Comparison of ENCODE assay signal across 25 cellular contexts in genomic region chr2:78147466-78147865, GRCh38.
DNase-seq lines count a peak whose midpoint lies in the region; ATAC-seq, FAIRE-seq and TF ChIP-seq lines count a peak whose summit lies in the region.
"Had no signal": no experiment of that assay in that cellular context is flagged by ENCODE, and none has a peak within 500 bp of the region (broad histone marks: within the 10 kb centered on the region; RNA-seq: fewer than 3 reads in every experiment).

No MANE protein-coding gene starts in this region.

- peak; percentile 48 for ATAC-seq in stimulated activated memory B cell treated with anti-CD40 and anti-IgM and Interleukin-4, amounts not matched to agents 10 μg/mL and 1 μg/mL and 100 μg/mL, for 72 hours
- ATAC-seq: CD8-positive, alpha-beta T cell had no signal

- no peaks in the 10 kb centered on the region for H3K4me1 Mint-ChIP-seq in stimulated activated memory B cell treated with anti-CD40 and anti-IgM and Interleukin-4, amounts not matched to agents 10 μg/mL and 1 μg/mL and 100 μg/mL, for 72 hours
- no peaks in the 10 kb centered on the region for H3K4me1 Mint-ChIP-seq in activated T-helper 1 cell treated with anti-CD3 and anti-CD28 coated beads, Interleukin-12 subunit alpha, Interleukin-12 subunit beta, Interleukin-2, Interleukin-4 antibody, amounts not matched to agents 30 ng/mL and 10 ng/mL and 1 ng/mL, durations not matched to agents 14 hours and 24 hours and 36 hours (ENCODE audit: low read depth)
- H3K4me1 Mint-ChIP-seq: H9 had no signal

- intact Hi-C loops in activated T-helper 1 cell treated with anti-CD3 and anti-CD28 coated beads, Interleukin-12 subunit alpha, Interleukin-12 subunit beta, Interleukin-2, Interleukin-4 antibody, amounts not matched to agents 30 ng/mL and 10 ng/mL and 1 ng/mL, durations not matched to agents 14 hours and 24 hours and 36 hours (cut with micrococcal nuclease), result no loop called here

- H3K4me3 ChIP-seq in bronchial epithelial cell (ENCODE audit: low read depth, low read length), result no peak overlapping the region

- H3K27ac Mint-ChIP-seq in stimulated activated memory B cell treated with anti-CD40 and anti-IgM and Interleukin-4, amounts not matched to agents 10 μg/mL and 1 μg/mL and 100 μg/mL, for 72 hours, result no peak overlapping the region
- H3K27ac Mint-ChIP-seq in activated T-helper 1 cell treated with anti-CD3 and anti-CD28 coated beads, Interleukin-12 subunit alpha, Interleukin-12 subunit beta, Interleukin-2, Interleukin-4 antibody, amounts not matched to agents 30 ng/mL and 10 ng/mL and 1 ng/mL, durations not matched to agents 14 hours and 24 hours and 36 hours, result no peak overlapping the region
- H3K27ac Mint-ChIP-seq: CD8-positive, alpha-beta T cell; H9; HFFc6; T-helper 1 cell treated with Interleukin-12 subunit alpha and Interleukin-12 subunit beta and Interleukin-4 antibody, amounts not matched to agents 30 μg/mL and 1 μg/mL, for 36 hours had no signal

- H3K4me3 Mint-ChIP-seq in stimulated activated memory B cell treated with anti-CD40 and anti-IgM and Interleukin-4, amounts not matched to agents 10 μg/mL and 1 μg/mL and 100 μg/mL, for 72 hours, result no peak overlapping the region
- H3K4me3 Mint-ChIP-seq in activated T-helper 1 cell treated with anti-CD3 and anti-CD28 coated beads, Interleukin-12 subunit alpha, Interleukin-12 subunit beta, Interleukin-2, Interleukin-4 antibody, amounts not matched to agents 30 ng/mL and 10 ng/mL and 1 ng/mL, durations not matched to agents 14 hours and 24 hours and 36 hours, result no peak overlapping the region
- H3K4me3 Mint-ChIP-seq: CD8-positive, alpha-beta T cell; H9; HFFc6; T-helper 1 cell treated with Interleukin-12 subunit alpha and Interleukin-12 subunit beta and Interleukin-4 antibody, amounts not matched to agents 30 μg/mL and 1 μg/mL, for 36 hours had no signal

- H3K27me3 ChIP-seq in bronchial epithelial cell (ENCODE audit: control insufficient read depth, insufficient read depth, low read length), result no peaks in the 10 kb centered on the region

- no peaks in the 10 kb centered on the region for H3K9me3 Mint-ChIP-seq in stimulated activated memory B cell treated with anti-CD40 and anti-IgM and Interleukin-4, amounts not matched to agents 10 μg/mL and 1 μg/mL and 100 μg/mL, for 72 hours
- H3K9me3 Mint-ChIP-seq in activated T-helper 1 cell treated with anti-CD3 and anti-CD28 coated beads, Interleukin-12 subunit alpha, Interleukin-12 subunit beta, Interleukin-2, Interleukin-4 antibody, amounts not matched to agents 30 ng/mL and 10 ng/mL and 1 ng/mL, durations not matched to agents 14 hours and 24 hours and 36 hours, result peaks cover 5% of the 10 kb centered on the region
- H3K9me3 Mint-ChIP-seq: CD8-positive, alpha-beta T cell; H9 had no signal

- no peaks in the 10 kb centered on the region for H3K27me3 Mint-ChIP-seq in stimulated activated memory B cell treated with anti-CD40 and anti-IgM and Interleukin-4, amounts not matched to agents 10 μg/mL and 1 μg/mL and 100 μg/mL, for 72 hours
- no peaks in the 10 kb centered on the region for H3K27me3 Mint-ChIP-seq in activated T-helper 1 cell treated with anti-CD3 and anti-CD28 coated beads, Interleukin-12 subunit alpha, Interleukin-12 subunit beta, Interleukin-2, Interleukin-4 antibody, amounts not matched to agents 30 ng/mL and 10 ng/mL and 1 ng/mL, durations not matched to agents 14 hours and 24 hours and 36 hours (ENCODE audit: insufficient read depth)

- no peak for TF ChIP-seq CTCF in bronchial epithelial cell (IDR thresholded peaks at IDR 0.05; ENCODE audit: insufficient read depth, low read length, severe bottlenecking)

- DNase-seq in ELF-1 (ENCODE audit: low read depth, low spot score) (peak; percentile 12), HT1080 (ENCODE audit: low read depth) (peak; percentile 17), bronchial epithelial cell (ENCODE audit: low read depth) (peak; percentile 9), T-helper 9 cell (no peak), DMS153 treated with DMSO at 0.1 percent for 48 hours (lab: John Stamatoyannopoulos, UW; ENCODE audit: unreplicated experiment) (no peak)
- no peak for DNase-seq in activated T-helper 1 cell treated with anti-CD3 and anti-CD28 coated beads, Interleukin-12 subunit alpha, Interleukin-12 subunit beta, Interleukin-2, Interleukin-4 antibody, amounts not matched to agents 30 ng/mL and 10 ng/mL and 1 ng/mL, durations not matched to agents 14 hours and 24 hours and 36 hours (ENCODE audit: low spot score)
- DNase-seq: Calu3; CD8-positive, alpha-beta T cell; DND-41; H9; HFFc6; Karpas-422; MV-4-11; NCI-H1105; NCI-H1436 treated with DMSO at 0.1 percent for 48 hours; NCI-H187 treated with DMSO at 0.1 percent for 48 hours; NCI-H2171 treated with DMSO at 0.1 percent for 48 hours; NCI-H345; NCI-H510A treated with DMSO at 0.1 percent for 48 hours; RPMI8226; SK-N-SH; SW 1271 had no signal

- no peaks in the 10 kb centered on the region for H3K36me3 ChIP-seq in bronchial epithelial cell (ENCODE audit: control insufficient read depth, insufficient read depth, low read length)

- no peak for FAIRE-seq in bronchial epithelial cell (lab: Jason Lieb, UNC)
- FAIRE-seq: GM18507 had no signal

- no peaks in the 10 kb centered on the region for H3K36me3 Mint-ChIP-seq in stimulated activated memory B cell treated with anti-CD40 and anti-IgM and Interleukin-4, amounts not matched to agents 10 μg/mL and 1 μg/mL and 100 μg/mL, for 72 hours
- H3K36me3 Mint-ChIP-seq in activated T-helper 1 cell treated with anti-CD3 and anti-CD28 coated beads, Interleukin-12 subunit alpha, Interleukin-12 subunit beta, Interleukin-2, Interleukin-4 antibody, amounts not matched to agents 30 ng/mL and 10 ng/mL and 1 ng/mL, durations not matched to agents 14 hours and 24 hours and 36 hours (ENCODE audit: low read depth), result no peaks in the 10 kb centered on the region
- H3K36me3 Mint-ChIP-seq: CD8-positive, alpha-beta T cell had no signal

Comparison
In these comparisons a context has a peak if more than half of its experiments do, and no peak if none do; other contexts are left out.
1. DNase-seq: peak in ELF-1 (single experiment), HT1080 (single experiment) and bronchial epithelial cell (single experiment); none in activated T-helper 1 cell treated with anti-CD3 and anti-CD28 coated beads, Interleukin-12 subunit alpha, Interleukin-12 subunit beta, Interleukin-2, Interleukin-4 antibody, amounts not matched to agents 30 ng/mL and 10 ng/mL and 1 ng/mL, durations not matched to agents 14 hours and 24 hours and 36 hours (single experiment), T-helper 9 cell (single experiment) and DMS153 treated with DMSO at 0.1 percent for 48 hours (single experiment).